Comparison of ENCODE assay signal across 8 cellular contexts in the genomic region with DNA sequence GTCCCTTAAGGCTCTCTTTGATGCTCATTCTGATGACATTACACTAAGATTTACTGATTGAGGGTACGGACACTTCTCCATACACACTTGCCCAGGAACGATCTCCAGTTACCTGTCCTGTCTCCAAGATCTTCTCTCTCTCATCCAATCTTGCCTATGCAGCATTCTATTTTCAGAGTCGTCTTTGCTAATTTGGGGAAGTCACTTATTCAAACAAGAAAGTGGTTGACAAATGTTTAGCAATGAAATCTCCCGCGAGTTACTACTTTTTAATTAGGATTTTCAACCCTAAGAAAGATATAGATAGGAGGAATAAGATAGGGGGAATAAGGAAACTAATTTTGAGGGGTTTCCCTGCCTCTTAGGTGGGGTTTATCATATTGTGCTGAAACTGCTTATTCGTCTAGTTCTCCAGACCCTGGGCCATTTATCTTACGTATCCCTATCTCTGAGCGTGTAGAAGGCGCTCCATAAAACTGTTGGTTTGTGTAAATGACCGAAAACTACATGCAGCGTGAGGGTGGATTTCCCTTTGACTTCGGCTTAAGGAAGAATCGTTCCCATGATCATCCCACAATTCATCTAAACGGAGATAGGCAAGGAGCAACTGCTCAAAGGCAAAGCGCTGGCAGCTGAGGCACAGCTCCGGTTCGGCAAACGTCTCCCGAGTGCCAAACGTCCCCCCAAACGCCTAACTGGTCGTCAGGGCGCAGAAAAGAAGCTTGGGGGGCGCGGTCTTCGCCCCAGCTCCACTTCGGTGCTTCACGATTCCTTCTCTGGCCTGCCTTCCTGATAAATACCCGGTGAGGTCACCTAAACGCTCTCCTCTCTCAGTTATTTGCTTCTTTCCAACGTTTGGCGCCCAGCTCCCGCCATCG. TPM values are rescaled to one million over a fixed set of nuclear protein-coding genes. Genes with fewer than 3 reads are reported as not detected.
DNase-seq lines count a peak whose midpoint lies in the region; ATAC-seq and TF ChIP-seq lines count a peak whose summit lies in the region.

No MANE protein-coding gene starts in this region.

- TF ChIP-seq CTCF in GM12864 (IDR thresholded peaks at IDR 0.05; ENCODE audit: low read depth, low read length, missing control alignments) (no peak), NB4 (IDR thresholded peaks at IDR 0.05; ENCODE audit: low read depth, low read length) (no peak)

- peaks cover 14% of the 10 kb centered on the region for H3K36me3 Mint-ChIP-seq in activated naive CD8-positive, alpha-beta T cell treated with anti-CD3 and anti-CD28 coated beads, Interleukin-2, amount 10 ng/mL, durations not matched to agents 7 days and 5 days

- DNase-seq in GM12864 (ENCODE audit: low read depth), result no peak
- peak; percentile 28 for DNase-seq in H4 (ENCODE audit: low spot score)
- DNase-seq in NB4 (ENCODE audit: low read depth), result peak; percentile 40
- no peak for DNase-seq in activated naive CD8-positive, alpha-beta T cell treated with anti-CD3 and anti-CD28 coated beads, Interleukin-2, amount 10 ng/mL, durations not matched to agents 7 days and 5 days
- DNase-seq in hepatic stellate cell (ENCODE audit: low spot score), result peak; percentile 30
- peak; percentile 23 for DNase-seq in retina
- DNase-seq in effector CD8-positive, alpha-beta T cell (lab: John Stamatoyannopoulos, UW), result no peak
- no peak for DNase-seq in GDM1 (lab: John Stamatoyannopoulos, UW)

- H3K27me3 Mint-ChIP-seq in activated naive CD8-positive, alpha-beta T cell treated with anti-CD3 and anti-CD28 coated beads, Interleukin-2, amount 10 ng/mL, durations not matched to agents 7 days and 5 days, result no peaks in the 10 kb centered on the region

- peak; percentile 12 for ATAC-seq in activated naive CD8-positive, alpha-beta T cell treated with anti-CD3 and anti-CD28 coated beads, Interleukin-2, amount 10 ng/mL, durations not matched to agents 7 days and 5 days (ENCODE audit: low read depth)

- no peak for TF ChIP-seq POLR2A in NB4 (IDR thresholded peaks at IDR 0.05; ENCODE audit: extremely low read depth, insufficient read length)

- POLR2A ChIA-PET in activated naive CD8-positive, alpha-beta T cell treated with anti-CD3 and anti-CD28 coated beads, Interleukin-2, amount 10 ng/mL, durations not matched to agents 7 days and 5 days (lab: Charles Lee), result interaction anchor here (0.6 to 1.3 kb wide), 4 partner anchors 11 to 1530 kb away, joined by 3 to 4 read pairs (median 3); no protein-coding TSS in a partner anchor

- H3K4me3 ChIP-seq in GM12864 (ENCODE audit: low read depth, low read length), result peak overlapping the region; percentile 97
- H3K4me3 ChIP-seq in NB4 (ENCODE audit: low read depth, low read length), result peak overlapping the region; percentile 88

- peaks cover 4% of the 10 kb centered on the region for H3K9me3 Mint-ChIP-seq in activated naive CD8-positive, alpha-beta T cell treated with anti-CD3 and anti-CD28 coated beads, Interleukin-2, amount 10 ng/mL, durations not matched to agents 7 days and 5 days

- peak overlapping the region; percentile 94 for H3K4me3 Mint-ChIP-seq in activated naive CD8-positive, alpha-beta T cell treated with anti-CD3 and anti-CD28 coated beads, Interleukin-2, amount 10 ng/mL, durations not matched to agents 7 days and 5 days

- H3K27ac Mint-ChIP-seq in activated naive CD8-positive, alpha-beta T cell treated with anti-CD3 and anti-CD28 coated beads, Interleukin-2, amount 10 ng/mL, durations not matched to agents 7 days and 5 days, result peak overlapping the region; percentile 92

- H3K4me1 Mint-ChIP-seq in activated naive CD8-positive, alpha-beta T cell treated with anti-CD3 and anti-CD28 coated beads, Interleukin-2, amount 10 ng/mL, durations not matched to agents 7 days and 5 days, result peaks cover 25% of the 10 kb centered on the region

RNA-seq across cellular contexts. Expression of a gene that starts 0.8 kb away (rescaled TPM):
- total RNA-seq in H4 (2014; rRNA removed; shearing (Covaris generic)), result 124 and 131 TPM in 2 replicates
- 10 to 100 TPM; 25.7 to 29.4 TPM for total RNA-seq in activated naive CD8-positive, alpha-beta T cell treated with anti-CD3 and anti-CD28 coated beads, Interleukin-2, amount 10 ng/mL, durations not matched to agents 7 days and 5 days

RNA-seq across cellular contexts. Expression of a gene that starts 1.0 kb away (rescaled TPM):
- 74.8 and 78.9 TPM in 2 replicates for total RNA-seq in H4 (2014; rRNA removed; shearing (Covaris generic))
- 10 to 100 TPM; 31.4 to 37.1 TPM for total RNA-seq in activated naive CD8-positive, alpha-beta T cell treated with anti-CD3 and anti-CD28 coated beads, Interleukin-2, amount 10 ng/mL, durations not matched to agents 7 days and 5 days

Comparison
In these comparisons a context has a peak if more than half of its experiments do, and no peak if none do; other contexts are left out.
1. DNase-seq: peak in H4 (single experiment), NB4 (single experiment), hepatic stellate cell (single experiment) and retina (single experiment); none in GM12864 (single experiment), activated naive CD8-positive, alpha-beta T cell treated with anti-CD3 and anti-CD28 coated beads, Interleukin-2, amount 10 ng/mL, durations not matched to agents 7 days and 5 days (single experiment), effector CD8-positive, alpha-beta T cell (single experiment) and GDM1 (single experiment).